Comparison of ENCODE assay signal across 9 cellular contexts in the genomic region with DNA sequence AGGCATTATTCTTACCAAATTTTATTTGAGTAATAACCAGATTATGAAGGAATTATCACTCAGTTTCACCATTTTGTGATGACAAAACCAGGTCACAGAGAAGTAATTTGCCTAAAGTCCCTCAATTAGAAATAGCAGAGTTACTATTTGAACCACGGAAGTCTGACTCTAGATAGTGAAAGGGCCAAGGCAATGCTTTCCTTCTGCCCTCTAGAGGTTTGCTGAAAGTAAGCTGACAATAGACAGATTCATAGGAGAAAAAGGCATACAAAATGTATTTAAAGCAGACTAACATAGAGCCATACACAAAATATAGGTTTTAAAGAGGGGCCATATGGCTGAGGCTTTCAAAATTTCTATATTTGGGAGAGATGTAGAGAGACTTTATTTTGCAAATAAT. TPM values are rescaled to one million over a fixed set of nuclear protein-coding genes. Genes with fewer than 3 reads are reported as not detected.
DNase-seq lines count a peak whose midpoint lies in the region; ATAC-seq and TF ChIP-seq lines count a peak whose summit lies in the region.
"Had no signal": no experiment of that assay in that cellular context is flagged by ENCODE, and none has a peak within 500 bp of the region (broad histone marks: within the 10 kb centered on the region; RNA-seq: fewer than 3 reads in every experiment).

No MANE protein-coding gene starts in this region.

- H3K27me3 ChIP-seq in A673 (replicated peaks; ENCODE audit: insufficient read depth, low read depth, low read length, poor library complexity), result no peaks in the 10 kb centered on the region

- H3K36me3 ChIP-seq in A673 (ENCODE audit: insufficient read depth, low read length, poor library complexity, severe bottlenecking), result no peaks in the 10 kb centered on the region

- intact Hi-C loops in A673 (cut with micrococcal nuclease; ENCODE audit: unreplicated experiment), result no loop called here

- ATAC-seq in GM21367 (IDR thresholded peaks at IDR 0.05; ENCODE audit: unreplicated experiment), result peak; percentile 88

- BruUV-seq in A673 (replicated peaks; lab: Mats Ljungman, UMichigan), result no TSS peak

- TF ChIP-seq CTCF in A673 (conservative IDR thresholded peaks at IDR 0.05; ENCODE audit: low read depth, low read length), result peak; percentile 61
- peak; percentile 17 for TF ChIP-seq CTCF in fibroblast of villous mesenchyme (IDR thresholded peaks at IDR 0.05; ENCODE audit: insufficient read depth, low read depth, low read length)

- CTCF ChIA-PET in A673 (lab: Charles Lee), result no interaction called here

- no peaks in the 10 kb centered on the region for H3K9me3 ChIP-seq in A673 (ENCODE audit: low read depth, low read length, poor library complexity, severe bottlenecking)

- POLR2A ChIA-PET in A673 (lab: Charles Lee; ENCODE audit: low non-redundant PET), result no interaction called here

- peak; percentile 37 for DNase-seq in A673 (ENCODE audit: low spot score)
- peak; percentile 13 for DNase-seq in NCI-H1436 treated with DMSO at 0.1 percent for 48 hours (lab: John Stamatoyannopoulos, UW)
- DNase-seq in fibroblast of villous mesenchyme (ENCODE audit: low read depth), result no peak
- no peak for DNase-seq in activated T-cell treated with anti-CD3 and anti-CD28 coated beads, Interleukin-2, amount 50 U/mL, for 1 hour
- DNase-seq in NCI-H524 (lab: John Stamatoyannopoulos, UW), result no peak
- no peak for DNase-seq in activated CD4-positive, CD25-positive, alpha-beta regulatory T cell (lab: John Stamatoyannopoulos, UW)
- DNase-seq in EL, result no peak
- DNase-seq: NCI-H774 had no signal

- H3K27ac ChIP-seq in A673 (ENCODE audit: low read depth, low read length, poor library complexity, severe bottlenecking), result no peak overlapping the region

- H3K4me3 ChIP-seq in A673 (ENCODE audit: low read depth, low read length, poor library complexity, severe bottlenecking) (no peak overlapping the region), fibroblast of villous mesenchyme (ENCODE audit: low read depth, low read length) (no peak overlapping the region)

- peaks cover 16% of the 10 kb centered on the region for H3K4me1 ChIP-seq in A673 (ENCODE audit: insufficient read depth, low read length, poor library complexity, severe bottlenecking)

RNA-seq across cellular contexts. Expression of a gene that starts 43.1 kb away (rescaled TPM):
- total RNA-seq in A673 (2021), result 1.8 and 2.2 TPM in 2 replicates
- total RNA-seq in fibroblast of villous mesenchyme, result 0.32 and 0.43 TPM in 2 replicates

Comparison
In these comparisons a context has a peak if more than half of its experiments do, and no peak if none do; other contexts are left out.
1. DNase-seq: peak in A673 (single experiment) and NCI-H1436 treated with DMSO at 0.1 percent for 48 hours (single experiment); none in fibroblast of villous mesenchyme (single experiment), activated T-cell treated with anti-CD3 and anti-CD28 coated beads, Interleukin-2, amount 50 U/mL, for 1 hour (single experiment), NCI-H524 (0 of 2), activated CD4-positive, CD25-positive, alpha-beta regulatory T cell (0 of 4) and EL (single experiment).